8 cellular contexts compared by ENCODE assay signal in genomic region chr1:87131809-87132663, GRCh38.
A peak's percentile ranks its signal among the peaks of the same experiment; 100 is the strongest.
DNase-seq lines count a peak whose midpoint lies in the region; ATAC-seq and TF ChIP-seq lines count a peak whose summit lies in the region.

No MANE protein-coding gene starts in this region.

- H3K27ac Mint-ChIP-seq in activated T-helper 1 cell treated with anti-CD3 and anti-CD28 coated beads, Interleukin-12 subunit alpha, Interleukin-12 subunit beta, Interleukin-2, Interleukin-4 antibody, amounts not matched to agents 30 ng/mL and 10 ng/mL and 1 ng/mL, durations not matched to agents 14 hours and 24 hours and 36 hours: no peak overlapping the region
- no peak overlapping the region for H3K27ac Mint-ChIP-seq in natural killer cell treated with Interleukin-12 subunit alpha and Interleukin-12 subunit beta and Interleukin-15 and Interleukin-18, amount 100 ng/mL, for 72 hours

- intact Hi-C loops in Panc1 (cut with micrococcal nuclease; ENCODE audit: unreplicated experiment): loop anchor here (10.0 kb wide), 2 partner anchors 153 to 193 kb away; partner anchors contain the start of gene LMO4
- intact Hi-C loops in activated T-helper 1 cell treated with anti-CD3 and anti-CD28 coated beads, Interleukin-12 subunit alpha, Interleukin-12 subunit beta, Interleukin-2, Interleukin-4 antibody, amounts not matched to agents 30 ng/mL and 10 ng/mL and 1 ng/mL, durations not matched to agents 14 hours and 24 hours and 36 hours (cut with micrococcal nuclease): loop anchor here (1.0 to 5.0 kb wide), 4 partner anchors 161 to 821 kb away; no protein-coding TSS in a partner anchor

- ATAC-seq in GM21360 (IDR thresholded peaks at IDR 0.05; ENCODE audit: unreplicated experiment): peak; percentile 94
- ATAC-seq in Panc1: peak; percentile 98
- ATAC-seq in natural killer cell treated with Interleukin-12 subunit alpha and Interleukin-12 subunit beta and Interleukin-15 and Interleukin-18, amount 100 ng/mL, for 72 hours: peak; percentile 89 to 90

- no peaks in the 10 kb centered on the region for H3K4me1 ChIP-seq in Panc1 (ENCODE audit: control insufficient read depth, insufficient read depth, low read length)

- H3K36me3 Mint-ChIP-seq in activated T-helper 1 cell treated with anti-CD3 and anti-CD28 coated beads, Interleukin-12 subunit alpha, Interleukin-12 subunit beta, Interleukin-2, Interleukin-4 antibody, amounts not matched to agents 30 ng/mL and 10 ng/mL and 1 ng/mL, durations not matched to agents 14 hours and 24 hours and 36 hours (ENCODE audit: low read depth): no peaks in the 10 kb centered on the region
- H3K36me3 Mint-ChIP-seq in natural killer cell treated with Interleukin-12 subunit alpha and Interleukin-12 subunit beta and Interleukin-15 and Interleukin-18, amount 100 ng/mL, for 72 hours: no peaks in the 10 kb centered on the region

- H3K9me3 Mint-ChIP-seq in activated T-helper 1 cell treated with anti-CD3 and anti-CD28 coated beads, Interleukin-12 subunit alpha, Interleukin-12 subunit beta, Interleukin-2, Interleukin-4 antibody, amounts not matched to agents 30 ng/mL and 10 ng/mL and 1 ng/mL, durations not matched to agents 14 hours and 24 hours and 36 hours: no peaks in the 10 kb centered on the region
- no peaks in the 10 kb centered on the region for H3K9me3 Mint-ChIP-seq in natural killer cell treated with Interleukin-12 subunit alpha and Interleukin-12 subunit beta and Interleukin-15 and Interleukin-18, amount 100 ng/mL, for 72 hours

- H3K4me3 ChIP-seq in Panc1 (ENCODE audit: low read depth in 2 of 2, low read length in 2 of 2) (peak overlapping the region; percentile 45 to 68), fibroblast of mammary gland (ENCODE audit: control insufficient read depth, low read depth, low read length) (peak overlapping the region; percentile 51)

- peak overlapping the region; percentile 76 for H3K4me3 Mint-ChIP-seq in activated T-helper 1 cell treated with anti-CD3 and anti-CD28 coated beads, Interleukin-12 subunit alpha, Interleukin-12 subunit beta, Interleukin-2, Interleukin-4 antibody, amounts not matched to agents 30 ng/mL and 10 ng/mL and 1 ng/mL, durations not matched to agents 14 hours and 24 hours and 36 hours
- peak overlapping the region; percentile 73 for H3K4me3 Mint-ChIP-seq in natural killer cell treated with Interleukin-12 subunit alpha and Interleukin-12 subunit beta and Interleukin-15 and Interleukin-18, amount 100 ng/mL, for 72 hours

- no peaks in the 10 kb centered on the region for H3K36me3 ChIP-seq in Panc1 (ENCODE audit: control insufficient read depth, insufficient read depth, low read length)

- POLR2A ChIA-PET in Panc1 (lab: Charles Lee): no interaction called here

- H3K27me3 Mint-ChIP-seq in activated T-helper 1 cell treated with anti-CD3 and anti-CD28 coated beads, Interleukin-12 subunit alpha, Interleukin-12 subunit beta, Interleukin-2, Interleukin-4 antibody, amounts not matched to agents 30 ng/mL and 10 ng/mL and 1 ng/mL, durations not matched to agents 14 hours and 24 hours and 36 hours (ENCODE audit: insufficient read depth): peaks cover 34% of the 10 kb centered on the region
- H3K27me3 Mint-ChIP-seq in natural killer cell treated with Interleukin-12 subunit alpha and Interleukin-12 subunit beta and Interleukin-15 and Interleukin-18, amount 100 ng/mL, for 72 hours: peaks cover 14 to 15% of the 10 kb centered on the region in 2 donors

- no peaks in the 10 kb centered on the region for H3K9me3 ChIP-seq in Panc1 (ENCODE audit: control insufficient read depth, insufficient read depth, low read depth, low read length)

- CTCF ChIA-PET in Panc1 (lab: Charles Lee): no interaction called here

- peak overlapping the region; percentile 58 for H3K27ac ChIP-seq in Panc1 (ENCODE audit: low read length)

- peaks cover 8% of the 10 kb centered on the region for H3K27me3 ChIP-seq in Panc1 (ENCODE audit: control insufficient read depth, insufficient read depth, low read length)

- TF ChIP-seq CTCF in Panc1 (IDR thresholded peaks at IDR 0.05) (peak; percentile 98), fibroblast of mammary gland (conservative IDR thresholded peaks at IDR 0.05; ENCODE audit: control insufficient read depth, insufficient read depth, low read depth, low read length) (peak; percentile 79)

- DNase-seq in DMS114 treated with DMSO at 0.1 percent for 48 hours (lab: John Stamatoyannopoulos, UW; ENCODE audit: unreplicated experiment): peak; percentile 61
- DNase-seq in HS-5 (ENCODE audit: low read depth): peak; percentile 36
- DNase-seq in Panc1 (ENCODE audit: low read depth, low spot score): peak; percentile 30
- DNase-seq in activated T-helper 1 cell treated with anti-CD3 and anti-CD28 coated beads, Interleukin-12 subunit alpha, Interleukin-12 subunit beta, Interleukin-2, Interleukin-4 antibody, amounts not matched to agents 30 ng/mL and 10 ng/mL and 1 ng/mL, durations not matched to agents 14 hours and 24 hours and 36 hours (ENCODE audit: low spot score): peak; percentile 59
- DNase-seq in fibroblast of mammary gland (ENCODE audit: low read depth): peak; percentile 74
- DNase-seq in natural killer cell treated with Interleukin-12 subunit alpha and Interleukin-12 subunit beta and Interleukin-15 and Interleukin-18, amount 100 ng/mL, for 72 hours (ENCODE audit: low spot score): peak; percentile 83
- peak; percentile 67 for DNase-seq in stimulated activated naive CD4-positive, alpha-beta T cell treated with Interleukin-2 at 50 U/mL for 16 hours (lab: John Stamatoyannopoulos, UW)

- H3K4me1 Mint-ChIP-seq in activated T-helper 1 cell treated with anti-CD3 and anti-CD28 coated beads, Interleukin-12 subunit alpha, Interleukin-12 subunit beta, Interleukin-2, Interleukin-4 antibody, amounts not matched to agents 30 ng/mL and 10 ng/mL and 1 ng/mL, durations not matched to agents 14 hours and 24 hours and 36 hours (ENCODE audit: low read depth): no peaks in the 10 kb centered on the region
- peaks cover 0 to 9% of the 10 kb centered on the region in 2 donors for H3K4me1 Mint-ChIP-seq in natural killer cell treated with Interleukin-12 subunit alpha and Interleukin-12 subunit beta and Interleukin-15 and Interleukin-18, amount 100 ng/mL, for 72 hours (ENCODE audit: low read depth in 2 of 2)

- in situ Hi-C loops in Panc1 (cut with HindIII; ENCODE audit: low pct_unique_long_range_greater_than_20kb, low sequenced_read_pairs): no loop called here

- no TSS peak for BruUV-seq in Panc1 (replicated peaks; lab: Mats Ljungman, UMichigan)

Comparison
In these comparisons a context has a peak if more than half of its experiments do, and no peak if none do; other contexts are left out.
1. Peak in every context shown above with its lines: DNase-seq, ATAC-seq, H3K4me3 ChIP-seq and H3K27ac ChIP-seq.
2. DNase-seq: peak in every context shown above with its lines; median percentile 83 in natural killer cell treated with Interleukin-12 subunit alpha and Interleukin-12 subunit beta and Interleukin-15 and Interleukin-18, amount 100 ng/mL, for 72 hours; 74 in fibroblast of mammary gland; 67 in stimulated activated naive CD4-positive, alpha-beta T cell treated with Interleukin-2 at 50 U/mL for 16 hours; 61 in DMS114 treated with DMSO at 0.1 percent for 48 hours; 59 in activated T-helper 1 cell treated with anti-CD3 and anti-CD28 coated beads, Interleukin-12 subunit alpha, Interleukin-12 subunit beta, Interleukin-2, Interleukin-4 antibody, amounts not matched to agents 30 ng/mL and 10 ng/mL and 1 ng/mL, durations not matched to agents 14 hours and 24 hours and 36 hours; 36 in HS-5; 30 in Panc1.